Comparison of ENCODE assay signal across 1 cellular context in the genomic region with DNA sequence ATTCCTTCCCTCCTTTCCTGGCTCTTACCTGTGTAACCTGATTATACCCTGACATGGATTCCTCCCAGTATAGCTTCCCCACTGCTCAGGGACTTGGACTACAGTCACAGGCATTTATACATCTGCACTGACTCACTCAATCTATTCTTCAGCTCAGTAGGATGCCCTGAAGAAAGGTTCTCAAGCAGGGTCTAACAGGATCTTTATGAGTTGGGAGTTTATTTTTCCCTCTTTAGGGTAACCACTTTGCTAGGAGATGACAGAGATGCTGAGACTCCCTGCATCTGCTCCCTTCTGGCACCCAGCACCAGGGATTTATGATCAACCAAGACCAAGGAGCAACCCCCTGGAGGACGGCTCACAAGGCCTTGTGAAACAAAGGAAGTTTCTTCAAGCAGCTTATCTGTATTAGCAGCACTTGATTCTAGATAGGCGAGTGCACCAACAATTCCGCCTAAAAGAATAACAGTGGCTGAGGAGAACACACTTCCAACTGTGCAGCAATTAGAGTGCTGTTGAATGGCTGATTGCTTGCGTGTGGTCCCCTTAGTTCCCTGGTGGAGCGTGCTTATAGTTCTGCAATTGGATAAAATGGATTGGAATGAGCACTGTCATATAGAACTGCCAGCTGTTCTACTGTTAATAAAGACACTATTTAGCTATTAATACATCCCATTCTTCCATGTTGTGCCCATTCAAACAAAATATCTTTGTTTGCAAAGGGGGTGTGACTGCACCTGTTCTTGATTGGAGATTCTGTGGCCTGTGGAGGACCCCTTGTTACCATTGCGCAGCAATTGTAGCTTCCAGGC.
TF ChIP-seq lines count a peak whose summit lies in the region.

No MANE protein-coding gene starts in this region.

TF ChIP-seq in GM23338, 12 proteins besides CTCF, POLR2A, EP300 and RAD21 (continued from another document):
- TF ChIP-seq ZNF462 (CRISPR knock-in tag; IDR thresholded peaks at IDR 0.05) (peak; percentile 84), JUNB (IDR thresholded peaks at IDR 0.05; ENCODE audit: unreplicated experiment) (no peak)
